Comparison of ENCODE assay signal across 8 cellular contexts in genomic region chr1:21290546-21290944, GRCh38. TPM values are rescaled to one million over a fixed set of nuclear protein-coding genes. Genes with fewer than 3 reads are reported as not detected.
DNase-seq lines count a peak whose midpoint lies in the region; ATAC-seq, FAIRE-seq and TF ChIP-seq lines count a peak whose summit lies in the region.

No MANE protein-coding gene starts in this region.

- ATAC-seq in HCT116 (peak; percentile 21; the same call in 1 of the 2 replicates), HepG2 (no peak)

- no peak overlapping the region for H2AFZ ChIP-seq in HCT116 (ENCODE audit: low read depth, low read length, poor library complexity, severe bottlenecking)
- H2AFZ ChIP-seq in HepG2 (ENCODE audit: low read length), result no peak overlapping the region

- no peaks in the 10 kb centered on the region for H3K27me3 Mint-ChIP-seq in activated naive CD8-positive, alpha-beta T cell

- H3K4me2 ChIP-seq in HCT116 (ENCODE audit: low read length) (peak overlapping the region; percentile 91), HepG2 (ENCODE audit: low read depth, low read length) (peak overlapping the region; percentile 49)

- H3K27ac Mint-ChIP-seq in activated naive CD8-positive, alpha-beta T cell, result peak overlapping the region; percentile 94

- TF ChIP-seq POLR2A in HCT116 (IDR thresholded peaks at IDR 0.05; ENCODE audit: borderline replicate concordance, extremely low read depth, insufficient read depth, insufficient read length), result no peak
- TF ChIP-seq POLR2A in HepG2 (IDR thresholded peaks at IDR 0.05; ENCODE audit: insufficient read depth in 1 of 2, low read depth in 2 of 2, low read length in 2 of 2), result no peak

- peak overlapping the region; percentile 76 for H3K4me3 ChIP-seq in AG04450 (ENCODE audit: low read depth, low read length)
- peak overlapping the region; percentile 51 to 66 for H3K4me3 ChIP-seq in HCT116 (replicated peaks in 1 of 2; ENCODE audit: low read depth in 1 of 2, low read length in 2 of 2)
- H3K4me3 ChIP-seq in HepG2 (replicated peaks in 1 of 3; ENCODE audit: insufficient read depth in 1 of 3, low read depth in 2 of 3, low read length in 3 of 3), result peak overlapping the region; percentile 49 to 65 (median 50); a peak in 5 of 6 replicates

- FAIRE-seq in HepG2 (lab: Jason Lieb, UNC), result no peak
- FAIRE-seq in urothelium cell line (lab: Jason Lieb, UNC), result no peak

- H3K4me3 Mint-ChIP-seq in activated naive CD8-positive, alpha-beta T cell, result peak overlapping the region; percentile 90

- H3K27me3 ChIP-seq in AG04450 (ENCODE audit: control insufficient read depth, insufficient read depth, low read length), result no peaks in the 10 kb centered on the region
- H3K27me3 ChIP-seq in HCT116 (ENCODE audit: insufficient read depth, low read length), result no peaks in the 10 kb centered on the region
- no peaks in the 10 kb centered on the region for H3K27me3 ChIP-seq in HepG2 (ENCODE audit: control insufficient read depth in 1 of 2, insufficient read depth in 2 of 2, low read length in 2 of 2)

- RAD21 ChIA-PET in HCT116 (lab: Charles Lee; ENCODE audit: low non-redundant PET in 1 of 2, low total read pairs in 2 of 2, uncharacterized antibody in 2 of 2, unreplicated experiment in 2 of 2), result no interaction called here

- no peak overlapping the region for H3K27ac ChIP-seq in AG04450 (ENCODE audit: low read depth, low read length)
- H3K27ac ChIP-seq in HCT116 (ENCODE audit: low read depth, low read length), result peak overlapping the region; percentile 29; the same call in 1 of the 2 replicates
- H3K27ac ChIP-seq in HepG2 (ENCODE audit: extremely low read length, insufficient read depth, low read length), result no peak overlapping the region

- 47% methylated on average over 6 of the region's 9 CpGs for WGBS in HepG2 (ENCODE audit: low lambda C conversion rate)

- DNase-seq in AG04450 (ENCODE audit: low read depth, low spot score) (no peak), HCT116 (ENCODE audit: low read depth, low spot score) (no peak), HepG2 (ENCODE audit: low spot score) (no peak), urothelium cell line (ENCODE audit: low spot score) (peak; percentile 44), DMS153 treated with DMSO at 0.1 percent for 48 hours (lab: John Stamatoyannopoulos, UW; ENCODE audit: unreplicated experiment) (no peak), GDM1 (lab: John Stamatoyannopoulos, UW) (no peak), NCI-H2227 (lab: John Stamatoyannopoulos, UW; ENCODE audit: unreplicated experiment) (no peak)

- intact Hi-C loops in HCT116 (cut with micrococcal nuclease) (no loop called here), HepG2 (cut with micrococcal nuclease; ENCODE audit: unreplicated experiment) (no loop called here)

- H3K9me2 ChIP-seq in HCT116 (ENCODE audit: insufficient read depth), result no peaks in the 10 kb centered on the region

- TF ChIP-seq CTCF in AG04450 (IDR thresholded peaks at IDR 0.05; ENCODE audit: low read depth, low read length), result no peak
- TF ChIP-seq CTCF in HCT116 (IDR thresholded peaks at IDR 0.05 in 2 of 3, conservative IDR thresholded peaks at IDR 0.05 in 1 of 3; ENCODE audit: borderline replicate concordance in 1 of 3, insufficient read depth in 1 of 3, low read depth in 2 of 3, low read length in 2 of 3), result 0 out of 6 replicates have a peak, but pooled peaks of 1 of the 3 experiments have one; percentile 12
- no peak for TF ChIP-seq CTCF in HepG2 (CRISPR knock-in tag; IDR thresholded peaks at IDR 0.05)

- CTCF ChIA-PET in AG04450 (lab: Charles Lee), result no interaction called here
- CTCF ChIA-PET in HCT116 (lab: Charles Lee), result interaction anchor here (3.1 kb wide), 1 partner anchor 20 kb away, joined by 21 read pairs; no protein-coding TSS in a partner anchor
- CTCF ChIA-PET in HepG2 (lab: Yijun Ruan, JAX; ENCODE audit: low intra/inter-chr PET ratio, low total read pairs), result no interaction called here

- BruUV-seq in HCT116 (replicated peaks; lab: Mats Ljungman, UMichigan) (no TSS peak), HepG2 (replicated peaks; lab: Mats Ljungman, UMichigan) (no TSS peak)

- in situ Hi-C loops in HepG2 (cut with HindIII; ENCODE audit: extremely low pct_ligation_motif_present, low pct_unique_long_range_greater_than_20kb), result no loop called here

- peaks cover 2% of the 10 kb centered on the region for H3K36me3 Mint-ChIP-seq in activated naive CD8-positive, alpha-beta T cell

- peaks cover 14% of the 10 kb centered on the region; the same call in 1 of the 2 replicates for H3K79me2 ChIP-seq in HCT116 (ENCODE audit: insufficient read depth, low read length)
- H3K79me2 ChIP-seq in HepG2 (ENCODE audit: insufficient read depth, low read length), result no peaks in the 10 kb centered on the region

- H3K9ac ChIP-seq in HCT116 (ENCODE audit: low read length), result peak overlapping the region; percentile 67
- no peak overlapping the region for H3K9ac ChIP-seq in HepG2 (ENCODE audit: insufficient read depth, low read depth, low read length)

- POLR2A ChIA-PET in AG04450 (lab: Yijun Ruan, JAX), result no interaction called here
- POLR2A ChIA-PET in HCT116 (lab: Charles Lee), result no interaction called here
- POLR2A ChIA-PET in HepG2 (lab: Yijun Ruan, JAX), result no interaction called here

- TF ChIP-seq RAD21 in HCT116 (IDR thresholded peaks at IDR 0.05; ENCODE audit: low read depth) (no peak), HepG2 (CRISPR knock-in tag; IDR thresholded peaks at IDR 0.05) (no peak)

- H3K4me1 ChIP-seq in HCT116 (ENCODE audit: control insufficient read depth in 1 of 2, insufficient read depth in 2 of 2, low read length in 2 of 2) (peaks cover 31 to 51% of the 10 kb centered on the region in 2 experiments), HepG2 (ENCODE audit: insufficient read depth, low read length) (peaks cover 29% of the 10 kb centered on the region)

- peaks cover 62% of the 10 kb centered on the region for H3K4me1 Mint-ChIP-seq in activated naive CD8-positive, alpha-beta T cell (ENCODE audit: low read depth)

- H3K36me3 ChIP-seq in HCT116 (ENCODE audit: control insufficient read depth in 1 of 2, insufficient read depth in 2 of 2, low read length in 2 of 2) (no peaks in the 10 kb centered on the region), HepG2 (replicated peaks in 1 of 2; ENCODE audit: control insufficient read depth in 1 of 2, insufficient read depth in 2 of 2, low read length in 2 of 2) (no peaks in the 10 kb centered on the region)

- H3K9me3 Mint-ChIP-seq in activated naive CD8-positive, alpha-beta T cell (ENCODE audit: low read depth), result no peaks in the 10 kb centered on the region

- H4K20me1 ChIP-seq in HCT116 (ENCODE audit: insufficient read depth) (no peaks in the 10 kb centered on the region; the same call in 1 of the 2 replicates), HepG2 (ENCODE audit: insufficient read depth, low read length) (no peaks in the 10 kb centered on the region)

- H3K9me3 ChIP-seq in AG04450 (ENCODE audit: control insufficient read depth, insufficient read depth, low read length) (no peaks in the 10 kb centered on the region), HCT116 (ENCODE audit: control insufficient read depth in 1 of 2, insufficient read depth in 1 of 2, low read depth in 1 of 2, low read length in 2 of 2) (no peaks in the 10 kb centered on the region), HepG2 (ENCODE audit: low read length) (no peaks in the 10 kb centered on the region)

- no peak for TF ChIP-seq EP300 in HepG2 (IDR thresholded peaks at IDR 0.05; ENCODE audit: low read depth in 2 of 2, low read length in 2 of 2)
- TF ChIP-seq EP300 in HepG2 (CRISPR knock-in tag; IDR thresholded peaks at IDR 0.05; ENCODE audit: borderline replicate concordance), result no peak

TF ChIP-seq in HCT116, 20 proteins besides CTCF, POLR2A, EP300 and RAD21 (continues in another document):
- TF ChIP-seq POLR2AphosphoS5 (IDR thresholded peaks at IDR 0.05; ENCODE audit: low read depth, low read length), result peak; percentile 9; the same call in 1 of the 2 replicates

TF ChIP-seq in HepG2, 621 proteins besides CTCF, POLR2A, EP300 and RAD21 (continues in another document):
- TF ChIP-seq GMEB1 (CRISPR knock-in tag; IDR thresholded peaks at IDR 0.05; ENCODE audit: borderline replicate concordance), result no peak

RNA-seq across cellular contexts. Expression of gene ECE1, which starts 0.3 kb away (rescaled TPM):
- polyA plus RNA-seq in AG04450 (2011; rRNA removed) (145 and 161 TPM in 2 replicates), HepG2 (2011; rRNA removed) (13.5 and 17.0 TPM in 2 replicates)
- polyA minus RNA-seq in AG04450 (2011; rRNA and poly(A)+ RNA removed), result 84.2 and 92.4 TPM in 2 replicates
- total RNA-seq in HCT116 (2021; ENCODE audit: unreplicated experiment) (66.8 TPM), HepG2 (2016; rRNA removed; fragmentation: Illumina TruSeq; extraction: Trizol) (11.1 and 21.2 TPM in 2 replicates)
- polyA plus RNA-seq in HCT116 (2012), result 64.9 and 72.0 TPM in 2 replicates
- 3.1 and 4.6 TPM in 2 replicates for total RNA-seq in HepG2 (2016; cell fraction: cytosol; rRNA removed; fragmentation: Illumina TruSeq; extraction: Trizol; ENCODE audit: low read depth)
- total RNA-seq in HepG2 (2016; cell fraction: insoluble cytoplasmic fraction; rRNA removed; fragmentation: Illumina TruSeq; extraction: Trizol), result 8.0 and 21.1 TPM in 2 replicates
- total RNA-seq in HepG2 (2016; cell fraction: membrane; rRNA removed; fragmentation: Illumina TruSeq; extraction: Trizol), result 5.2 and 6.6 TPM in 2 replicates
- 18.9 and 25.8 TPM in 2 replicates for total RNA-seq in HepG2 (2016; cell fraction: nucleus; rRNA removed; fragmentation: Illumina TruSeq; extraction: Trizol)
- 7.9 and 8.8 TPM in 2 replicates for polyA plus RNA-seq in HepG2 (2011; cell fraction: cytosol; rRNA removed)
- polyA plus RNA-seq in HepG2 (2011; cell fraction: nucleus; rRNA removed), result 20.3 and 20.8 TPM in 2 replicates
- 23.5 and 24.3 TPM in 2 replicates for polyA plus RNA-seq in HepG2 (2012)
- 1.8 TPM in 2 replicates for polyA plus RNA-seq in HepG2 (2016; cell fraction: cytosol; fragmentation: Illumina TruSeq; extraction: Trizol; ENCODE audit: low read depth)
- polyA plus RNA-seq in HepG2 (2016; cell fraction: insoluble cytoplasmic fraction; fragmentation: Illumina TruSeq; extraction: Trizol; ENCODE audit: low read depth), result 8.3 and 10.9 TPM in 2 replicates
- 2.8 and 3.4 TPM in 2 replicates for polyA plus RNA-seq in HepG2 (2016; cell fraction: membrane; fragmentation: Illumina TruSeq; extraction: Trizol; ENCODE audit: low read depth)
- polyA plus RNA-seq in HepG2 (2016; cell fraction: nucleus; fragmentation: Illumina TruSeq; extraction: Trizol; ENCODE audit: insufficient read depth, low read depth), result 36.4 and 38.3 TPM in 2 replicates
- 34.0 and 41.6 TPM in 2 replicates for polyA minus RNA-seq in HepG2 (2011; rRNA and poly(A)+ RNA removed; ENCODE audit: low replicate concordance)
- 9.9 and 11.8 TPM in 2 replicates for polyA minus RNA-seq in HepG2 (2011; cell fraction: cytosol; rRNA and poly(A)+ RNA removed)
- polyA minus RNA-seq in HepG2 (2011; cell fraction: nucleus; rRNA and poly(A)+ RNA removed), result 11.3 and 11.4 TPM in 2 replicates
